Comparison of ENCODE assay signal across 11 cellular contexts in genomic region chr3:16741103-16741758, GRCh38.
DNase-seq lines count a peak whose midpoint lies in the region; ATAC-seq and TF ChIP-seq lines count a peak whose summit lies in the region.
"Had no signal": no experiment of that assay in that cellular context is flagged by ENCODE, and none has a peak within 500 bp of the region (broad histone marks: within the 10 kb centered on the region; RNA-seq: fewer than 3 reads in every experiment).

No MANE protein-coding gene starts in this region.

- H2BK12ac ChIP-seq in neuronal stem cell (ENCODE audit: low read length): no peak overlapping the region

- TF ChIP-seq CTCF in gastroesophageal sphincter (IDR thresholded peaks at IDR 0.05): no peak
- no peak for TF ChIP-seq CTCF in OCI-LY7 (conservative IDR thresholded peaks at IDR 0.05; ENCODE audit: low read length)

- H2BK5ac ChIP-seq in neuronal stem cell (ENCODE audit: low read length): no peak overlapping the region

- H3K4ac ChIP-seq in neuronal stem cell (ENCODE audit: low read length): no peak overlapping the region

- no peak for TF ChIP-seq POLR2A in gastroesophageal sphincter (IDR thresholded peaks at IDR 0.05)

- H4K8ac ChIP-seq in neuronal stem cell (ENCODE audit: low read depth, low read length): no peak overlapping the region

- H3K36me3 ChIP-seq in gastroesophageal sphincter (no peaks in the 10 kb centered on the region), neuronal stem cell (replicated peaks in 1 of 2; ENCODE audit: control insufficient read depth in 2 of 2, insufficient read depth in 2 of 2, low read length in 2 of 2) (no peaks in the 10 kb centered on the region), OCI-LY7 (ENCODE audit: insufficient read depth, low read length) (no peaks in the 10 kb centered on the region)
- H3K36me3 ChIP-seq: pancreas had no signal

- no peaks in the 10 kb centered on the region for H3K9me2 ChIP-seq in OCI-LY7 (ENCODE audit: insufficient read depth, low read length)

- H2AFZ ChIP-seq in neuronal stem cell (ENCODE audit: low read length): no peak overlapping the region
- no peak overlapping the region for H2AFZ ChIP-seq in OCI-LY7 (ENCODE audit: low read length)

- no peak overlapping the region for H3K4me3 ChIP-seq in gastroesophageal sphincter
- H3K4me3 ChIP-seq in neuronal stem cell (ENCODE audit: low read length in 2 of 2): no peak overlapping the region
- no peak overlapping the region for H3K4me3 ChIP-seq in OCI-LY7 (ENCODE audit: low read depth, low read length, poor library complexity, severe bottlenecking)
- H3K4me3 ChIP-seq: pancreas had no signal

- no peak overlapping the region for H3K18ac ChIP-seq in neuronal stem cell (ENCODE audit: low read length)

- no peak overlapping the region for H3K14ac ChIP-seq in neuronal stem cell (ENCODE audit: low read length)

- H4K20me1 ChIP-seq in OCI-LY7 (ENCODE audit: insufficient read depth, low read length): no peaks in the 10 kb centered on the region

- in situ Hi-C loops in ACHN (cut with HindIII; ENCODE audit: low pct_ligation_motif_present, low pct_unique_long_range_greater_than_20kb, low sequenced_read_pairs): no loop called here

- no peaks in the 10 kb centered on the region for H3K4me1 ChIP-seq in gastroesophageal sphincter
- H3K4me1 ChIP-seq in neuronal stem cell (ENCODE audit: control insufficient read depth in 2 of 2, insufficient read depth in 1 of 2, low read depth in 1 of 2, low read length in 2 of 2): no peaks in the 10 kb centered on the region
- no peaks in the 10 kb centered on the region for H3K4me1 ChIP-seq in OCI-LY7 (ENCODE audit: insufficient read depth, low read length, poor library complexity, severe bottlenecking)
- H3K4me1 ChIP-seq: pancreas had no signal

- H3K27ac ChIP-seq in gastroesophageal sphincter: no peak overlapping the region
- H3K27ac ChIP-seq in neuronal stem cell (replicated peaks; ENCODE audit: low read length): no peak overlapping the region
- H3K27ac ChIP-seq in OCI-LY7 (ENCODE audit: low read depth, low read length, poor library complexity, severe bottlenecking): no peak overlapping the region
- H3K27ac ChIP-seq: HL-60, pancreas had no signal

- H3K27me3 ChIP-seq in gastroesophageal sphincter (no peaks in the 10 kb centered on the region), neuronal stem cell (ENCODE audit: control insufficient read depth in 3 of 3, insufficient read depth in 3 of 3, low read depth in 1 of 3, low read length in 3 of 3) (no peaks in the 10 kb centered on the region)
- H3K27me3 ChIP-seq: pancreas had no signal

- no peaks in the 10 kb centered on the region for H3K79me1 ChIP-seq in neuronal stem cell (ENCODE audit: low read depth, low read length)

- H3K4me2 ChIP-seq in neuronal stem cell (ENCODE audit: insufficient read depth, low read length, poor library complexity, severe bottlenecking) (no peak overlapping the region), OCI-LY7 (ENCODE audit: low read length) (no peak overlapping the region)

- no peak overlapping the region for H3K9ac ChIP-seq in neuronal stem cell (ENCODE audit: low read depth, low read length, poor library complexity)

- intact Hi-C loops in OCI-LY7 (cut with micrococcal nuclease; ENCODE audit: unreplicated experiment): no loop called here

- no peak overlapping the region for H3K23ac ChIP-seq in neuronal stem cell (ENCODE audit: low read depth, low read length, poor library complexity)

- no TSS peak for BruUV-seq in OCI-LY7 (replicated peaks; lab: Mats Ljungman, UMichigan)

- no peaks in the 10 kb centered on the region for H3K9me3 ChIP-seq in gastroesophageal sphincter
- no peaks in the 10 kb centered on the region for H3K9me3 ChIP-seq in neuronal stem cell (replicated peaks in 1 of 2; ENCODE audit: control insufficient read depth in 2 of 2, insufficient read depth in 1 of 2, low read depth in 1 of 2, low read length in 2 of 2)
- H3K9me3 ChIP-seq in OCI-LY7 (ENCODE audit: low read length): 0 out of 2 replicates have a peak, but pooled peaks cover 3% of the 10 kb centered on the region
- H3K9me3 ChIP-seq: pancreas had no signal

- WGBS in gastroesophageal sphincter (ENCODE audit: low coverage in 1 of 2), 2 donors: 67 to 73% methylated on average over 3 to 4 of the region's 4 CpGs
- no CpG with 5 or more reads among the region's 4 CpGs for WGBS in neuronal stem cell (ENCODE audit: extremely low coverage in 2 of 2, insufficient read length in 2 of 2, insufficient replicate concordance in 1 of 2), 2 donors

- no peak overlapping the region for H2BK120ac ChIP-seq in neuronal stem cell (ENCODE audit: low read depth, low read length)

- ATAC-seq in GM19023 (IDR thresholded peaks at IDR 0.05; ENCODE audit: unreplicated experiment) (peak; percentile 32), gastroesophageal sphincter (peak; percentile 78), GM19035 (IDR thresholded peaks at IDR 0.05; ENCODE audit: unreplicated experiment) (no peak)

- H2AK5ac ChIP-seq in neuronal stem cell (ENCODE audit: low read depth, low read length): no peak overlapping the region

- POLR2A ChIA-PET in OCI-LY7 (lab: Charles Lee): interaction anchor here (0.6 kb wide), 1 partner anchor 518 kb away, joined by 4 read pairs; no protein-coding TSS in a partner anchor

- CTCF ChIA-PET in OCI-LY7 (lab: Charles Lee; ENCODE audit: unreplicated experiment): no interaction called here

- no peak overlapping the region for H4K91ac ChIP-seq in neuronal stem cell (ENCODE audit: low read depth, low read length, poor library complexity)

- H2BK15ac ChIP-seq in neuronal stem cell (ENCODE audit: low read length): no peak overlapping the region

- no peaks in the 10 kb centered on the region for H3K79me2 ChIP-seq in OCI-LY7 (ENCODE audit: insufficient read depth, low read depth, low read length)

- DNase-seq in ACHN (peak; percentile 27), RPMI7951 (ENCODE audit: low read depth) (peak; percentile 98), GDM1 (lab: John Stamatoyannopoulos, UW) (no peak), neuronal stem cell (ENCODE audit: low spot score) (no peak), OCI-LY7 (ENCODE audit: low spot score) (no peak)
- DNase-seq: NCI-H524, pancreas had no signal

- TF ChIP-seq EP300 in gastroesophageal sphincter (IDR thresholded peaks at IDR 0.05): no peak

Comparison
In these comparisons a context has a peak if more than half of its experiments do, and no peak if none do; other contexts are left out.
1. DNase-seq: peak in ACHN (single experiment) and RPMI7951 (single experiment); none in GDM1 (single experiment), neuronal stem cell (single experiment) and OCI-LY7 (single experiment).